In genomic region chr7:130451344-130451743, GRCh38 we compare ENCODE assay signal across 1 cellular context. TPM values are rescaled to one million over a fixed set of nuclear protein-coding genes. Genes with fewer than 3 reads are reported as not detected.
"Had no signal": no experiment of that assay in that cellular context is flagged by ENCODE, and none has a peak within 500 bp of the region (broad histone marks: within the 10 kb centered on the region; RNA-seq: fewer than 3 reads in every experiment).

No MANE protein-coding gene starts in this region.

RNA-seq across cellular contexts. Expression of gene MEST, which starts 40.5 kb away (rescaled TPM):
- total RNA-seq: SK-MEL-5 had no signal
